Comparison of ENCODE assay signal across 9 cellular contexts in genomic region chr7:106895246-106895864, GRCh38. TPM values are rescaled to one million over a fixed set of nuclear protein-coding genes. Genes with fewer than 3 reads are reported as not detected.
DNase-seq lines count a peak whose midpoint lies in the region; ATAC-seq lines count a peak whose summit lies in the region.
"Had no signal": no experiment of that assay in that cellular context is flagged by ENCODE, and none has a peak within 500 bp of the region (broad histone marks: within the 10 kb centered on the region; RNA-seq: fewer than 3 reads in every experiment).

No MANE protein-coding gene starts in this region.

- peak in 2 of 3 donors; percentile 5 to 12 for DNase-seq in stimulated activated CD4-positive, alpha-beta T cell treated with anti-CD3 and anti-CD28 coated beads, Interleukin-12 subunit alpha, Interleukin-12 subunit beta, amount 100 ng/mL, for 48 hours (ENCODE audit: low read depth in 2 of 3, low spot score in 1 of 3)
- no peak for DNase-seq in stimulated activated CD4-positive, alpha-beta T cell treated with anti-CD3 and anti-CD28 coated beads, Interleukin-4, amount 100 ng/mL, for 1 hour
- DNase-seq in T-helper 17 cell = no peak
- no peak for DNase-seq in globus pallidus (ENCODE audit: low spot score)
- DNase-seq in caudate nucleus (lab: John Stamatoyannopoulos, UW) = no peak
- no peak for DNase-seq in activated naive CD4-positive, alpha-beta T cell (lab: John Stamatoyannopoulos, UW)
- DNase-seq in mesenteric fat pad (ENCODE audit: low spot score) = no peak

- no peak overlapping the region for H3K27ac ChIP-seq in caudate nucleus (ENCODE audit: low read depth, low read length)

- no peaks in the 10 kb centered on the region for H3K27me3 Mint-ChIP-seq in T-helper 17 cell

- ATAC-seq in HG03045 (IDR thresholded peaks at IDR 0.05; ENCODE audit: unreplicated experiment) (peak; percentile 97), T-helper 17 cell (peak; percentile 70)

- H3K36me3 Mint-ChIP-seq in T-helper 17 cell (ENCODE audit: low read depth) = peaks cover 22% of the 10 kb centered on the region

- peaks cover 34% of the 10 kb centered on the region for H3K4me1 Mint-ChIP-seq in T-helper 17 cell

- H3K4me3 Mint-ChIP-seq in T-helper 17 cell = no peak overlapping the region
- H3K4me3 Mint-ChIP-seq: T-helper 1 cell treated with Interleukin-12 subunit alpha and Interleukin-12 subunit beta and Interleukin-4 antibody, amounts not matched to agents 30 μg/mL and 1 μg/mL, for 36 hours had no signal

- H3K27ac Mint-ChIP-seq in T-helper 17 cell = no peak overlapping the region
- H3K27ac Mint-ChIP-seq: T-helper 1 cell treated with Interleukin-12 subunit alpha and Interleukin-12 subunit beta and Interleukin-4 antibody, amounts not matched to agents 30 μg/mL and 1 μg/mL, for 36 hours had no signal

- H3K9me3 ChIP-seq in T-helper 17 cell (ENCODE audit: control insufficient read depth, low read length, poor library complexity, severe bottlenecking) = no peaks in the 10 kb centered on the region

RNA-seq across cellular contexts. Expression of gene PIK3CG, which starts 30.3 kb away (rescaled TPM):
- 10 to 100 TPM; 24.8 to 25.7 TPM for total RNA-seq in T-helper 17 cell
- 7.9 TPM for total RNA-seq in mesenteric fat pad

Comparison
In these comparisons a context has a peak if more than half of its experiments do, and no peak if none do; other contexts are left out.
1. DNase-seq: peak in stimulated activated CD4-positive, alpha-beta T cell treated with anti-CD3 and anti-CD28 coated beads, Interleukin-12 subunit alpha, Interleukin-12 subunit beta, amount 100 ng/mL, for 48 hours (2 of 3); none in stimulated activated CD4-positive, alpha-beta T cell treated with anti-CD3 and anti-CD28 coated beads, Interleukin-4, amount 100 ng/mL, for 1 hour (single experiment), T-helper 17 cell (0 of 3), globus pallidus (single experiment), caudate nucleus (0 of 61), activated naive CD4-positive, alpha-beta T cell (0 of 4) and mesenteric fat pad (single experiment).